Comparison of ENCODE assay signal across 2 cellular contexts in the genomic region with DNA sequence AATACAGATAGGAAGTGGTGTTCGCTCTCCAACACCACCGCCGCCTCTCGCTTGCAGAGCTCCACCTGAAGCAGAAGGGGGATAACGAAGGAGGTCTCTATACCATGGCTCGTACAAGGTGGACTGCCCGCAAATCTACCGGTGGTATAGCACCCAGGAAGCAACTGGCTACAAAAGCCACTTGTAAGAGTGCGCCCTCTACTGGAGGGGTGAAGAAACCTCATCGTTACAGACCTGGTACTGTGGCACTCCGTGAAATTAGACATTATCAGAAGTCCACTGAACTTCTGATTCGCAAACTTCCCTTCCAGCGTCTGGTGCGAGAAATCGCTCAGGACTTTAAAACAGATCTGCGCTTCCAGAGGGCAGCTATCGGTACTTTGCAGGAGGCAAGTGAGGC.
TF ChIP-seq lines count a peak whose summit lies in the region.

No MANE protein-coding gene starts in this region.

TF ChIP-seq in WTC11, 78 proteins besides CTCF, POLR2A, EP300 and RAD21 (continued from another document):
- TF ChIP-seq, protein P1, sequence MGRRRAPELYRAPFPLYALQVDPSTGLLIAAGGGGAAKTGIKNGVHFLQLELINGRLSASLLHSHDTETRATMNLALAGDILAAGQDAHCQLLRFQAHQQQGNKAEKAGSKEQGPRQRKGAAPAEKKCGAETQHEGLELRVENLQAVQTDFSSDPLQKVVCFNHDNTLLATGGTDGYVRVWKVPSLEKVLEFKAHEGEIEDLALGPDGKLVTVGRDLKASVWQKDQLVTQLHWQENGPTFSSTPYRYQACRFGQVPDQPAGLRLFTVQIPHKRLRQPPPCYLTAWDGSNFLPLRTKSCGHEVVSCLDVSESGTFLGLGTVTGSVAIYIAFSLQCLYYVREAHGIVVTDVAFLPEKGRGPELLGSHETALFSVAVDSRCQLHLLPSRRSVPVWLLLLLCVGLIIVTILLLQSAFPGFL (CRISPR knock-in tag; IDR thresholded peaks at IDR 0.05; ENCODE audit: borderline replicate concordance): no peak
- TF ChIP-seq, protein P2, sequence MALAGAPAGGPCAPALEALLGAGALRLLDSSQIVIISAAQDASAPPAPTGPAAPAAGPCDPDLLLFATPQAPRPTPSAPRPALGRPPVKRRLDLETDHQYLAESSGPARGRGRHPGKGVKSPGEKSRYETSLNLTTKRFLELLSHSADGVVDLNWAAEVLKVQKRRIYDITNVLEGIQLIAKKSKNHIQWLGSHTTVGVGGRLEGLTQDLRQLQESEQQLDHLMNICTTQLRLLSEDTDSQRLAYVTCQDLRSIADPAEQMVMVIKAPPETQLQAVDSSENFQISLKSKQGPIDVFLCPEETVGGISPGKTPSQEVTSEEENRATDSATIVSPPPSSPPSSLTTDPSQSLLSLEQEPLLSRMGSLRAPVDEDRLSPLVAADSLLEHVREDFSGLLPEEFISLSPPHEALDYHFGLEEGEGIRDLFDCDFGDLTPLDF (CRISPR knock-in tag; IDR thresholded peaks at IDR 0.05): no peak
- TF ChIP-seq ZNF671 (CRISPR knock-in tag; IDR thresholded peaks at IDR 0.05) (no peak), ZNF232 (CRISPR knock-in tag; IDR thresholded peaks at IDR 0.05) (no peak), ESRRA (CRISPR knock-in tag; IDR thresholded peaks at IDR 0.05; ENCODE audit: borderline replicate concordance) (no peak), JUN (CRISPR knock-in tag; IDR thresholded peaks at IDR 0.05) (no peak), GRHL2 (CRISPR knock-in tag; IDR thresholded peaks at IDR 0.05; ENCODE audit: insufficient replicate concordance, severe bottlenecking) (no peak)
- TF ChIP-seq, protein P3, sequence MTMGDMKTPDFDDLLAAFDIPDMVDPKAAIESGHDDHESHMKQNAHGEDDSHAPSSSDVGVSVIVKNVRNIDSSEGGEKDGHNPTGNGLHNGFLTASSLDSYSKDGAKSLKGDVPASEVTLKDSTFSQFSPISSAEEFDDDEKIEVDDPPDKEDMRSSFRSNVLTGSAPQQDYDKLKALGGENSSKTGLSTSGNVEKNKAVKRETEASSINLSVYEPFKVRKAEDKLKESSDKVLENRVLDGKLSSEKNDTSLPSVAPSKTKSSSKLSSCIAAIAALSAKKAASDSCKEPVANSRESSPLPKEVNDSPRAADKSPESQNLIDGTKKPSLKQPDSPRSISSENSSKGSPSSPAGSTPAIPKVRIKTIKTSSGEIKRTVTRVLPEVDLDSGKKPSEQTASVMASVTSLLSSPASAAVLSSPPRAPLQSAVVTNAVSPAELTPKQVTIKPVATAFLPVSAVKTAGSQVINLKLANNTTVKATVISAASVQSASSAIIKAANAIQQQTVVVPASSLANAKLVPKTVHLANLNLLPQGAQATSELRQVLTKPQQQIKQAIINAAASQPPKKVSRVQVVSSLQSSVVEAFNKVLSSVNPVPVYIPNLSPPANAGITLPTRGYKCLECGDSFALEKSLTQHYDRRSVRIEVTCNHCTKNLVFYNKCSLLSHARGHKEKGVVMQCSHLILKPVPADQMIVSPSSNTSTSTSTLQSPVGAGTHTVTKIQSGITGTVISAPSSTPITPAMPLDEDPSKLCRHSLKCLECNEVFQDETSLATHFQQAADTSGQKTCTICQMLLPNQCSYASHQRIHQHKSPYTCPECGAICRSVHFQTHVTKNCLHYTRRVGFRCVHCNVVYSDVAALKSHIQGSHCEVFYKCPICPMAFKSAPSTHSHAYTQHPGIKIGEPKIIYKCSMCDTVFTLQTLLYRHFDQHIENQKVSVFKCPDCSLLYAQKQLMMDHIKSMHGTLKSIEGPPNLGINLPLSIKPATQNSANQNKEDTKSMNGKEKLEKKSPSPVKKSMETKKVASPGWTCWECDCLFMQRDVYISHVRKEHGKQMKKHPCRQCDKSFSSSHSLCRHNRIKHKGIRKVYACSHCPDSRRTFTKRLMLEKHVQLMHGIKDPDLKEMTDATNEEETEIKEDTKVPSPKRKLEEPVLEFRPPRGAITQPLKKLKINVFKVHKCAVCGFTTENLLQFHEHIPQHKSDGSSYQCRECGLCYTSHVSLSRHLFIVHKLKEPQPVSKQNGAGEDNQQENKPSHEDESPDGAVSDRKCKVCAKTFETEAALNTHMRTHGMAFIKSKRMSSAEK (CRISPR knock-in tag; IDR thresholded peaks at IDR 0.05; ENCODE audit: borderline replicate concordance): no peak
TF ChIP-seq in WTC11: peak in this region for 0.

TF ChIP-seq in liver, 16 proteins besides CTCF, POLR2A, EP300 and RAD21 (continued from another document):
- TF ChIP-seq, protein P4, sequence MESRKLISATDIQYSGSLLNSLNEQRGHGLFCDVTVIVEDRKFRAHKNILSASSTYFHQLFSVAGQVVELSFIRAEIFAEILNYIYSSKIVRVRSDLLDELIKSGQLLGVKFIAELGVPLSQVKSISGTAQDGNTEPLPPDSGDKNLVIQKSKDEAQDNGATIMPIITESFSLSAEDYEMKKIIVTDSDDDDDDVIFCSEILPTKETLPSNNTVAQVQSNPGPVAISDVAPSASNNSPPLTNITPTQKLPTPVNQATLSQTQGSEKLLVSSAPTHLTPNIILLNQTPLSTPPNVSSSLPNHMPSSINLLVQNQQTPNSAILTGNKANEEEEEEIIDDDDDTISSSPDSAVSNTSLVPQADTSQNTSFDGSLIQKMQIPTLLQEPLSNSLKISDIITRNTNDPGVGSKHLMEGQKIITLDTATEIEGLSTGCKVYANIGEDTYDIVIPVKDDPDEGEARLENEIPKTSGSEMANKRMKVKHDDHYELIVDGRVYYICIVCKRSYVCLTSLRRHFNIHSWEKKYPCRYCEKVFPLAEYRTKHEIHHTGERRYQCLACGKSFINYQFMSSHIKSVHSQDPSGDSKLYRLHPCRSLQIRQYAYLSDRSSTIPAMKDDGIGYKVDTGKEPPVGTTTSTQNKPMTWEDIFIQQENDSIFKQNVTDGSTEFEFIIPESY (IDR thresholded peaks at IDR 0.05): no peak
- TF ChIP-seq TAF1 (conservative IDR thresholded peaks at IDR 0.05): no peak
- TF ChIP-seq, protein P5, sequence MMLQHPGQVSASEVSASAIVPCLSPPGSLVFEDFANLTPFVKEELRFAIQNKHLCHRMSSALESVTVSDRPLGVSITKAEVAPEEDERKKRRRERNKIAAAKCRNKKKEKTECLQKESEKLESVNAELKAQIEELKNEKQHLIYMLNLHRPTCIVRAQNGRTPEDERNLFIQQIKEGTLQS (IDR thresholded peaks at IDR 0.05): no peak
- TF ChIP-seq, protein P6, sequence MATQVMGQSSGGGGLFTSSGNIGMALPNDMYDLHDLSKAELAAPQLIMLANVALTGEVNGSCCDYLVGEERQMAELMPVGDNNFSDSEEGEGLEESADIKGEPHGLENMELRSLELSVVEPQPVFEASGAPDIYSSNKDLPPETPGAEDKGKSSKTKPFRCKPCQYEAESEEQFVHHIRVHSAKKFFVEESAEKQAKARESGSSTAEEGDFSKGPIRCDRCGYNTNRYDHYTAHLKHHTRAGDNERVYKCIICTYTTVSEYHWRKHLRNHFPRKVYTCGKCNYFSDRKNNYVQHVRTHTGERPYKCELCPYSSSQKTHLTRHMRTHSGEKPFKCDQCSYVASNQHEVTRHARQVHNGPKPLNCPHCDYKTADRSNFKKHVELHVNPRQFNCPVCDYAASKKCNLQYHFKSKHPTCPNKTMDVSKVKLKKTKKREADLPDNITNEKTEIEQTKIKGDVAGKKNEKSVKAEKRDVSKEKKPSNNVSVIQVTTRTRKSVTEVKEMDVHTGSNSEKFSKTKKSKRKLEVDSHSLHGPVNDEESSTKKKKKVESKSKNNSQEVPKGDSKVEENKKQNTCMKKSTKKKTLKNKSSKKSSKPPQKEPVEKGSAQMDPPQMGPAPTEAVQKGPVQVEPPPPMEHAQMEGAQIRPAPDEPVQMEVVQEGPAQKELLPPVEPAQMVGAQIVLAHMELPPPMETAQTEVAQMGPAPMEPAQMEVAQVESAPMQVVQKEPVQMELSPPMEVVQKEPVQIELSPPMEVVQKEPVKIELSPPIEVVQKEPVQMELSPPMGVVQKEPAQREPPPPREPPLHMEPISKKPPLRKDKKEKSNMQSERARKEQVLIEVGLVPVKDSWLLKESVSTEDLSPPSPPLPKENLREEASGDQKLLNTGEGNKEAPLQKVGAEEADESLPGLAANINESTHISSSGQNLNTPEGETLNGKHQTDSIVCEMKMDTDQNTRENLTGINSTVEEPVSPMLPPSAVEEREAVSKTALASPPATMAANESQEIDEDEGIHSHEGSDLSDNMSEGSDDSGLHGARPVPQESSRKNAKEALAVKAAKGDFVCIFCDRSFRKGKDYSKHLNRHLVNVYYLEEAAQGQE (IDR thresholded peaks at IDR 0.05): no peak
- TF ChIP-seq, protein P7, sequence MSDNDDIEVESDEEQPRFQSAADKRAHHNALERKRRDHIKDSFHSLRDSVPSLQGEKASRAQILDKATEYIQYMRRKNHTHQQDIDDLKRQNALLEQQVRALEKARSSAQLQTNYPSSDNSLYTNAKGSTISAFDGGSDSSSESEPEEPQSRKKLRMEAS (IDR thresholded peaks at IDR 0.05): no peak
- no peak for TF ChIP-seq EGR1 (IDR thresholded peaks at IDR 0.05; ENCODE audit: low read depth in 2 of 2)
- TF ChIP-seq RXRA (IDR thresholded peaks at IDR 0.05): no peak
- no peak for TF ChIP-seq NR2F2 (IDR thresholded peaks at IDR 0.05)
- TF ChIP-seq YY1 (IDR thresholded peaks at IDR 0.05): no peak
- no peak for TF ChIP-seq SP1 (IDR thresholded peaks at IDR 0.05)
